Comparison of ENCODE assay signal across 9 cellular contexts in genomic region chr18:2961828-2962227, GRCh38. TPM values are rescaled to one million over a fixed set of nuclear protein-coding genes. Genes with fewer than 3 reads are reported as not detected.
DNase-seq lines count a peak whose midpoint lies in the region; ATAC-seq and TF ChIP-seq lines count a peak whose summit lies in the region.
"Had no signal": no experiment of that assay in that cellular context is flagged by ENCODE, and none has a peak within 500 bp of the region (broad histone marks: within the 10 kb centered on the region; RNA-seq: fewer than 3 reads in every experiment).

No MANE protein-coding gene starts in this region.

- no peaks in the 10 kb centered on the region for H3K27me3 Mint-ChIP-seq in activated T-cell treated with anti-CD3 and anti-CD28 coated beads, Interleukin-2, amount 50 U/mL, for 24 hours

- H3K9me3 ChIP-seq in tibial artery, result no peaks in the 10 kb centered on the region

- peaks cover 92% of the 10 kb centered on the region for H3K4me1 Mint-ChIP-seq in activated T-cell treated with anti-CD3 and anti-CD28 coated beads, Interleukin-2, amount 50 U/mL, for 24 hours (ENCODE audit: low read depth)

- H3K27me3 ChIP-seq in tibial artery, result no peaks in the 10 kb centered on the region

- no peak for TF ChIP-seq CTCF in tibial artery (IDR thresholded peaks at IDR 0.05)

- peak overlapping the region; percentile 77 for H3K4me3 Mint-ChIP-seq in activated T-cell treated with anti-CD3 and anti-CD28 coated beads, Interleukin-2, amount 50 U/mL, for 24 hours

- peak overlapping the region; percentile 72 to 74 for H3K27ac ChIP-seq in tibial artery
- H3K27ac ChIP-seq: RWPE1 had no signal

- H3K36me3 ChIP-seq in tibial artery, result no peaks in the 10 kb centered on the region

- H3K4me3 ChIP-seq in tibial artery, result no peak overlapping the region

- intact Hi-C loops in tibial artery (cut with DNase I; ENCODE audit: low total_unique reads), result no loop called here

- peaks cover 0 to 79% (median 41%) of the 10 kb centered on the region in 4 donors for H3K4me1 ChIP-seq in tibial artery

- H3K27ac Mint-ChIP-seq in activated T-cell treated with anti-CD3 and anti-CD28 coated beads, Interleukin-2, amount 50 U/mL, for 24 hours, result peak overlapping the region; percentile 100
- H3K27ac Mint-ChIP-seq in activated naive CD4-positive, alpha-beta T cell treated with anti-CD3 and anti-CD28 coated beads, Interleukin-2, amount 50 U/mL, for 72 hours, result peak overlapping the region; percentile 98 to 99

- peaks cover 81% of the 10 kb centered on the region for H3K36me3 Mint-ChIP-seq in activated T-cell treated with anti-CD3 and anti-CD28 coated beads, Interleukin-2, amount 50 U/mL, for 24 hours (ENCODE audit: low read depth)
- peaks cover 25 to 29% of the 10 kb centered on the region in 2 donors for H3K36me3 Mint-ChIP-seq in activated naive CD4-positive, alpha-beta T cell treated with anti-CD3 and anti-CD28 coated beads, Interleukin-2, amount 50 U/mL, for 72 hours

- no peaks in the 10 kb centered on the region for H3K9me3 Mint-ChIP-seq in activated T-cell treated with anti-CD3 and anti-CD28 coated beads, Interleukin-2, amount 50 U/mL, for 24 hours
- no peaks in the 10 kb centered on the region for H3K9me3 Mint-ChIP-seq in activated naive CD4-positive, alpha-beta T cell treated with anti-CD3 and anti-CD28 coated beads, Interleukin-2, amount 50 U/mL, for 72 hours

- DNase-seq in activated T-cell treated with anti-CD3 and anti-CD28 coated beads, Interleukin-2, amount 50 U/mL, for 24 hours, result no peak
- DNase-seq in activated T-cell treated with anti-CD3 and anti-CD28 coated beads for 4 hours (no peak), left lobe of liver (ENCODE audit: low spot score) (no peak), tibial artery (peak in 1 of 2 donors; percentile 52), A172 (ENCODE audit: low spot score) (no peak)
- DNase-seq in activated naive CD4-positive, alpha-beta T cell treated with anti-CD3 and anti-CD28 coated beads, Interleukin-2, amount 50 U/mL, for 72 hours (ENCODE audit: low spot score in 2 of 2), result no peak
- no peak for DNase-seq in stimulated activated CD4-positive, alpha-beta T cell treated with anti-CD3 and anti-CD28 coated beads, Interleukin-2, amount 100 ng/mL, for 48 hours

- ATAC-seq in activated naive CD4-positive, alpha-beta T cell treated with anti-CD3 and anti-CD28 coated beads, Interleukin-2, amount 50 U/mL, for 72 hours, result peak; percentile 15 to 25
- ATAC-seq in left lobe of liver, result peak; percentile 52
- ATAC-seq in HG02970 (IDR thresholded peaks at IDR 0.05; ENCODE audit: low FRiP score, unreplicated experiment), result no peak

RNA-seq across cellular contexts. Expression of gene LPIN2, which starts 51.1 kb away (rescaled TPM):
- 100 to 1,000 TPM in 1 of 2 donors, 10 to 100 TPM in 1; 66.0 to 113 TPM for total RNA-seq in activated naive CD4-positive, alpha-beta T cell treated with anti-CD3 and anti-CD28 coated beads, Interleukin-2, amount 50 U/mL, for 72 hours
- total RNA-seq in left lobe of liver, result 58.9 TPM
- total RNA-seq in A172 (2014; rRNA removed; shearing (Covaris generic)), result 22.4 and 26.1 TPM in 2 replicates
